Comparison of ENCODE assay signal across 1 cellular context in the genomic region with DNA sequence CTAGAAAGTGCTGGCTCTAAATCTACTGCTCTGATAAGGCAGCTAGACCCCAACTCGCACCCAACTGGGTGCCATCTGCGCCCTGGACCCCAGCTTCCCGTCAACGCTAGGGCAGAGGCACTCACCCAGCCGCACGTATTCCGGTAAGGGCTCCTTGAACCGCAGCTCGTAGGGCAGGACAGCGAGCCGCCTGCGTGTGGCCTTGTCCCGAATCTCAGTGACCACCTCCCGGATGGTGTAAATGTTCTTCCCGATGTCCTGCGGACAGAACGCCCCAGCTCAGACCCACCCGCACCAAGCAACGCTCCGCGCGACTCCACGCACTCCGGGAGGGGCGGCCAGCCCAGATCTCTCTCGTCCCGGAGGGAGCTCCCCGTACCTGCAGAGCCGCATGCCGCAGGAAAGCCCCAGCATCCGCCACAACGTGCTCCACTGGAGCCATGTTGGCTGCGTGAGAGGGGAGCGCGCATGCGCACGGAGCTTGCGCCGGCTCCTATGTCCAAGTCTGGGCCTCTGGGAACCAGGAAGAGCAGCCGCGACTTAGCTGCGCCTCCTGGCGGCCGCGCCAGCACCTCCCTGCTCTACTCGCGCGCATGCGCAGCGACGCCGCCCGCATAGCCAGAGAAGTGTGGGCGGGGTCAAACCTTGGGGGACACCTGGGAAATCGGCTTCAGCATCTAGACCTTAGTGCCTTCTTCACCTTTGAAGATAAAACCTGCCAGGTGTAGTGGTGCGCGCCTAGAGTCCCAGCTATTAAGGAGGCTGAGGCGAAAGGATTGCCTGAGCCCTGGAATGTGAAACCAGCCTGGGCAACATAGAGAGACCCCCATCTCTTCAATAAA.
A peak's percentile ranks its signal among the peaks of the same experiment; 100 is the strongest.
TF ChIP-seq lines count a peak whose summit lies in the region.

A gene (minus strand): TSS at position 458 of the 842 bp plus-strand sequence. CDS start 16 bp downstream, at position 442.

TF ChIP-seq in K562, 482 proteins besides CTCF, POLR2A, EP300 and RAD21 (continued from another document and continues in another):
- TF ChIP-seq, protein P1, sequence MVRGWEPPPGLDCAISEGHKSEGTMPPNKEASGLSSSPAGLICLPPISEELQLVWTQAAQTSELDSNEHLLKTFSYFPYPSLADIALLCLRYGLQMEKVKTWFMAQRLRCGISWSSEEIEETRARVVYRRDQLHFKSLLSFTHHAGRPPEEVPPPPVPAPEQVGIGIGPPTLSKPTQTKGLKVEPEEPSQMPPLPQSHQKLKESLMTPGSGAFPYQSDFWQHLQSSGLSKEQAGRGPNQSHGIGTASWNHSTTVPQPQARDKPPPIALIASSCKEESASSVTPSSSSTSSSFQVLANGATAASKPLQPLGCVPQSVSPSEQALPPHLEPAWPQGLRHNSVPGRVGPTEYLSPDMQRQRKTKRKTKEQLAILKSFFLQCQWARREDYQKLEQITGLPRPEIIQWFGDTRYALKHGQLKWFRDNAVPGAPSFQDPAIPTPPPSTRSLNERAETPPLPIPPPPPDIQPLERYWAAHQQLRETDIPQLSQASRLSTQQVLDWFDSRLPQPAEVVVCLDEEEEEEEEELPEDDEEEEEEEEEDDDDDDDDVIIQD (CRISPR knock-in tag; IDR thresholded peaks at IDR 0.05): no peak
- TF ChIP-seq, protein P2, sequence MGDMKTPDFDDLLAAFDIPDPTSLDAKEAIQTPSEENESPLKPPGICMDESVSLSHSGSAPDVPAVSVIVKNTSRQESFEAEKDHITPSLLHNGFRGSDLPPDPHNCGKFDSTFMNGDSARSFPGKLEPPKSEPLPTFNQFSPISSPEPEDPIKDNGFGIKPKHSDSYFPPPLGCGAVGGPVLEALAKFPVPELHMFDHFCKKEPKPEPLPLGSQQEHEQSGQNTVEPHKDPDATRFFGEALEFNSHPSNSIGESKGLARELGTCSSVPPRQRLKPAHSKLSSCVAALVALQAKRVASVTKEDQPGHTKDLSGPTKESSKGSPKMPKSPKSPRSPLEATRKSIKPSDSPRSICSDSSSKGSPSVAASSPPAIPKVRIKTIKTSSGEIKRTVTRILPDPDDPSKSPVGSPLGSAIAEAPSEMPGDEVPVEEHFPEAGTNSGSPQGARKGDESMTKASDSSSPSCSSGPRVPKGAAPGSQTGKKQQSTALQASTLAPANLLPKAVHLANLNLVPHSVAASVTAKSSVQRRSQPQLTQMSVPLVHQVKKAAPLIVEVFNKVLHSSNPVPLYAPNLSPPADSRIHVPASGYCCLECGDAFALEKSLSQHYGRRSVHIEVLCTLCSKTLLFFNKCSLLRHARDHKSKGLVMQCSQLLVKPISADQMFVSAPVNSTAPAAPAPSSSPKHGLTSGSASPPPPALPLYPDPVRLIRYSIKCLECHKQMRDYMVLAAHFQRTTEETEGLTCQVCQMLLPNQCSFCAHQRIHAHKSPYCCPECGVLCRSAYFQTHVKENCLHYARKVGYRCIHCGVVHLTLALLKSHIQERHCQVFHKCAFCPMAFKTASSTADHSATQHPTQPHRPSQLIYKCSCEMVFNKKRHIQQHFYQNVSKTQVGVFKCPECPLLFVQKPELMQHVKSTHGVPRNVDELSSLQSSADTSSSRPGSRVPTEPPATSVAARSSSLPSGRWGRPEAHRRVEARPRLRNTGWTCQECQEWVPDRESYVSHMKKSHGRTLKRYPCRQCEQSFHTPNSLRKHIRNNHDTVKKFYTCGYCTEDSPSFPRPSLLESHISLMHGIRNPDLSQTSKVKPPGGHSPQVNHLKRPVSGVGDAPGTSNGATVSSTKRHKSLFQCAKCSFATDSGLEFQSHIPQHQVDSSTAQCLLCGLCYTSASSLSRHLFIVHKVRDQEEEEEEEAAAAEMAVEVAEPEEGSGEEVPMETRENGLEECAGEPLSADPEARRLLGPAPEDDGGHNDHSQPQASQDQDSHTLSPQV (IDR thresholded peaks at IDR 0.05): no peak
- TF ChIP-seq ZNF134 (CRISPR knock-in tag; conservative IDR thresholded peaks at IDR 0.05): no peak
- TF ChIP-seq COPS2 (conservative IDR thresholded peaks at IDR 0.05): no peak
- TF ChIP-seq, protein P3, sequence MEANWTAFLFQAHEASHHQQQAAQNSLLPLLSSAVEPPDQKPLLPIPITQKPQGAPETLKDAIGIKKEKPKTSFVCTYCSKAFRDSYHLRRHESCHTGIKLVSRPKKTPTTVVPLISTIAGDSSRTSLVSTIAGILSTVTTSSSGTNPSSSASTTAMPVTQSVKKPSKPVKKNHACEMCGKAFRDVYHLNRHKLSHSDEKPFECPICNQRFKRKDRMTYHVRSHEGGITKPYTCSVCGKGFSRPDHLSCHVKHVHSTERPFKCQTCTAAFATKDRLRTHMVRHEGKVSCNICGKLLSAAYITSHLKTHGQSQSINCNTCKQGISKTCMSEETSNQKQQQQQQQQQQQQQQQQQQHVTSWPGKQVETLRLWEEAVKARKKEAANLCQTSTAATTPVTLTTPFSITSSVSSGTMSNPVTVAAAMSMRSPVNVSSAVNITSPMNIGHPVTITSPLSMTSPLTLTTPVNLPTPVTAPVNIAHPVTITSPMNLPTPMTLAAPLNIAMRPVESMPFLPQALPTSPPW (CRISPR knock-in tag; IDR thresholded peaks at IDR 0.05): 0 out of 2 replicates have a peak, but pooled peaks have one; percentile 26
- no peak for TF ChIP-seq ZKSCAN3 (CRISPR knock-in tag; IDR thresholded peaks at IDR 0.05)
- no peak for TF ChIP-seq PYGO2 (tag; IDR thresholded peaks at IDR 0.05)
- no peak for TF ChIP-seq ZNF586 (CRISPR knock-in tag; conservative IDR thresholded peaks at IDR 0.05)
- TF ChIP-seq, protein P4, sequence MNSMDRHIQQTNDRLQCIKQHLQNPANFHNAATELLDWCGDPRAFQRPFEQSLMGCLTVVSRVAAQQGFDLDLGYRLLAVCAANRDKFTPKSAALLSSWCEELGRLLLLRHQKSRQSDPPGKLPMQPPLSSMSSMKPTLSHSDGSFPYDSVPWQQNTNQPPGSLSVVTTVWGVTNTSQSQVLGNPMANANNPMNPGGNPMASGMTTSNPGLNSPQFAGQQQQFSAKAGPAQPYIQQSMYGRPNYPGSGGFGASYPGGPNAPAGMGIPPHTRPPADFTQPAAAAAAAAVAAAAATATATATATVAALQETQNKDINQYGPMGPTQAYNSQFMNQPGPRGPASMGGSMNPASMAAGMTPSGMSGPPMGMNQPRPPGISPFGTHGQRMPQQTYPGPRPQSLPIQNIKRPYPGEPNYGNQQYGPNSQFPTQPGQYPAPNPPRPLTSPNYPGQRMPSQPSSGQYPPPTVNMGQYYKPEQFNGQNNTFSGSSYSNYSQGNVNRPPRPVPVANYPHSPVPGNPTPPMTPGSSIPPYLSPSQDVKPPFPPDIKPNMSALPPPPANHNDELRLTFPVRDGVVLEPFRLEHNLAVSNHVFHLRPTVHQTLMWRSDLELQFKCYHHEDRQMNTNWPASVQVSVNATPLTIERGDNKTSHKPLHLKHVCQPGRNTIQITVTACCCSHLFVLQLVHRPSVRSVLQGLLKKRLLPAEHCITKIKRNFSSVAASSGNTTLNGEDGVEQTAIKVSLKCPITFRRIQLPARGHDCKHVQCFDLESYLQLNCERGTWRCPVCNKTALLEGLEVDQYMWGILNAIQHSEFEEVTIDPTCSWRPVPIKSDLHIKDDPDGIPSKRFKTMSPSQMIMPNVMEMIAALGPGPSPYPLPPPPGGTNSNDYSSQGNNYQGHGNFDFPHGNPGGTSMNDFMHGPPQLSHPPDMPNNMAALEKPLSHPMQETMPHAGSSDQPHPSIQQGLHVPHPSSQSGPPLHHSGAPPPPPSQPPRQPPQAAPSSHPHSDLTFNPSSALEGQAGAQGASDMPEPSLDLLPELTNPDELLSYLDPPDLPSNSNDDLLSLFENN (IDR thresholded peaks at IDR 0.05; ENCODE audit: low read depth in 2 of 2, low read length in 2 of 2): 0 out of 4 replicates have a peak, but pooled peaks of 1 of the 2 experiments have one; percentile 51
- TF ChIP-seq ZNF76 (CRISPR knock-in tag; IDR thresholded peaks at IDR 0.05; ENCODE audit: borderline replicate concordance): no peak
- no peak for TF ChIP-seq KDM1A (IDR thresholded peaks at IDR 0.05)
- TF ChIP-seq HNRNPL (IDR thresholded peaks at IDR 0.05; ENCODE audit: low read depth, low read length): no peak
- peak; percentile 31 for TF ChIP-seq SETDB1 (IDR thresholded peaks at IDR 0.05; ENCODE audit: low read length)
- TF ChIP-seq RFX1 (IDR thresholded peaks at IDR 0.05): no peak
- TF ChIP-seq SUPT5H (IDR thresholded peaks at IDR 0.05): peak; percentile 97
- peak; percentile 52; the same call in 1 of the 2 replicates for TF ChIP-seq ARID2 (IDR thresholded peaks at IDR 0.05)
- TF ChIP-seq, protein P5, sequence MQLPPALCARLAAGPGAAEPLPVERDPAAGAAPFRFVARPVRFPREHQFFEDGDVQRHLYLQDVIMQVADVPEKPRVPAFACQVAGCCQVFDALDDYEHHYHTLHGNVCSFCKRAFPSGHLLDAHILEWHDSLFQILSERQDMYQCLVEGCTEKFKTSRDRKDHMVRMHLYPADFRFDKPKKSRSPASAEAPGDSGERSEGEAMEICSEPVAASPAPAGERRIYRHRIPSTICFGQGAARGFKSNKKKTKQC (CRISPR knock-in tag; IDR thresholded peaks at IDR 0.05): peak; percentile 66; the same call in 1 of the 2 replicates
- TF ChIP-seq, protein P6, sequence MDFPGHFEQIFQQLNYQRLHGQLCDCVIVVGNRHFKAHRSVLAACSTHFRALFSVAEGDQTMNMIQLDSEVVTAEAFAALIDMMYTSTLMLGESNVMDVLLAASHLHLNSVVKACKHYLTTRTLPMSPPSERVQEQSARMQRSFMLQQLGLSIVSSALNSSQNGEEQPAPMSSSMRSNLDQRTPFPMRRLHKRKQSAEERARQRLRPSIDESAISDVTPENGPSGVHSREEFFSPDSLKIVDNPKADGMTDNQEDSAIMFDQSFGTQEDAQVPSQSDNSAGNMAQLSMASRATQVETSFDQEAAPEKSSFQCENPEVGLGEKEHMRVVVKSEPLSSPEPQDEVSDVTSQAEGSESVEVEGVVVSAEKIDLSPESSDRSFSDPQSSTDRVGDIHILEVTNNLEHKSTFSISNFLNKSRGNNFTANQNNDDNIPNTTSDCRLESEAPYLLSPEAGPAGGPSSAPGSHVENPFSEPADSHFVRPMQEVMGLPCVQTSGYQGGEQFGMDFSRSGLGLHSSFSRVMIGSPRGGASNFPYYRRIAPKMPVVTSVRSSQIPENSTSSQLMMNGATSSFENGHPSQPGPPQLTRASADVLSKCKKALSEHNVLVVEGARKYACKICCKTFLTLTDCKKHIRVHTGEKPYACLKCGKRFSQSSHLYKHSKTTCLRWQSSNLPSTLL (IDR thresholded peaks at IDR 0.05): no peak
- peak in 1 of 2 experiments; percentile 81; a peak in 2 of 4 replicates for TF ChIP-seq TEAD1 (CRISPR knock-in tag; IDR thresholded peaks at IDR 0.05)
- no peak for TF ChIP-seq ZNF57 (CRISPR knock-in tag; IDR thresholded peaks at IDR 0.05)
- TF ChIP-seq, protein P7, sequence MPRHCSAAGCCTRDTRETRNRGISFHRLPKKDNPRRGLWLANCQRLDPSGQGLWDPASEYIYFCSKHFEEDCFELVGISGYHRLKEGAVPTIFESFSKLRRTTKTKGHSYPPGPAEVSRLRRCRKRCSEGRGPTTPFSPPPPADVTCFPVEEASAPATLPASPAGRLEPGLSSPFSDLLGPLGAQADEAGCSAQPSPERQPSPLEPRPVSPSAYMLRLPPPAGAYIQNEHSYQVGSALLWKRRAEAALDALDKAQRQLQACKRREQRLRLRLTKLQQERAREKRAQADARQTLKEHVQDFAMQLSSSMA (CRISPR knock-in tag; IDR thresholded peaks at IDR 0.05): no peak
- no peak for TF ChIP-seq SRSF9 (IDR thresholded peaks at IDR 0.05; ENCODE audit: borderline replicate concordance, low read depth, low read length)
- TF ChIP-seq HNRNPK (IDR thresholded peaks at IDR 0.05; ENCODE audit: low read depth, low read length, poor library complexity, severe bottlenecking): no peak
- TF ChIP-seq, protein P8, sequence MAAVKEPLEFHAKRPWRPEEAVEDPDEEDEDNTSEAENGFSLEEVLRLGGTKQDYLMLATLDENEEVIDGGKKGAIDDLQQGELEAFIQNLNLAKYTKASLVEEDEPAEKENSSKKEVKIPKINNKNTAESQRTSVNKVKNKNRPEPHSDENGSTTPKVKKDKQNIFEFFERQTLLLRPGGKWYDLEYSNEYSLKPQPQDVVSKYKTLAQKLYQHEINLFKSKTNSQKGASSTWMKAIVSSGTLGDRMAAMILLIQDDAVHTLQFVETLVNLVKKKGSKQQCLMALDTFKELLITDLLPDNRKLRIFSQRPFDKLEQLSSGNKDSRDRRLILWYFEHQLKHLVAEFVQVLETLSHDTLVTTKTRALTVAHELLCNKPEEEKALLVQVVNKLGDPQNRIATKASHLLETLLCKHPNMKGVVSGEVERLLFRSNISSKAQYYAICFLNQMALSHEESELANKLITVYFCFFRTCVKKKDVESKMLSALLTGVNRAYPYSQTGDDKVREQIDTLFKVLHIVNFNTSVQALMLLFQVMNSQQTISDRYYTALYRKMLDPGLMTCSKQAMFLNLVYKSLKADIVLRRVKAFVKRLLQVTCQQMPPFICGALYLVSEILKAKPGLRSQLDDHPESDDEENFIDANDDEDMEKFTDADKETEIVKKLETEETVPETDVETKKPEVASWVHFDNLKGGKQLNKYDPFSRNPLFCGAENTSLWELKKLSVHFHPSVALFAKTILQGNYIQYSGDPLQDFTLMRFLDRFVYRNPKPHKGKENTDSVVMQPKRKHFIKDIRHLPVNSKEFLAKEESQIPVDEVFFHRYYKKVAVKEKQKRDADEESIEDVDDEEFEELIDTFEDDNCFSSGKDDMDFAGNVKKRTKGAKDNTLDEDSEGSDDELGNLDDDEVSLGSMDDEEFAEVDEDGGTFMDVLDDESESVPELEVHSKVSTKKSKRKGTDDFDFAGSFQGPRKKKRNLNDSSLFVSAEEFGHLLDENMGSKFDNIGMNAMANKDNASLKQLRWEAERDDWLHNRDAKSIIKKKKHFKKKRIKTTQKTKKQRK (IDR thresholded peaks at IDR 0.05; ENCODE audit: borderline replicate concordance, low read depth, low read length): no peak
- no peak for TF ChIP-seq RBM39 (optimal IDR thresholded peaks at IDR 0.05; ENCODE audit: low read depth, low read length)
- TF ChIP-seq, protein P9, sequence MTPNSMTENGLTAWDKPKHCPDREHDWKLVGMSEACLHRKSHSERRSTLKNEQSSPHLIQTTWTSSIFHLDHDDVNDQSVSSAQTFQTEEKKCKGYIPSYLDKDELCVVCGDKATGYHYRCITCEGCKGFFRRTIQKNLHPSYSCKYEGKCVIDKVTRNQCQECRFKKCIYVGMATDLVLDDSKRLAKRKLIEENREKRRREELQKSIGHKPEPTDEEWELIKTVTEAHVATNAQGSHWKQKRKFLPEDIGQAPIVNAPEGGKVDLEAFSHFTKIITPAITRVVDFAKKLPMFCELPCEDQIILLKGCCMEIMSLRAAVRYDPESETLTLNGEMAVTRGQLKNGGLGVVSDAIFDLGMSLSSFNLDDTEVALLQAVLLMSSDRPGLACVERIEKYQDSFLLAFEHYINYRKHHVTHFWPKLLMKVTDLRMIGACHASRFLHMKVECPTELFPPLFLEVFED (CRISPR knock-in tag; conservative IDR thresholded peaks at IDR 0.05): no peak
- no peak for TF ChIP-seq CBX2 (IDR thresholded peaks at IDR 0.05; ENCODE audit: insufficient read depth, low read length, poor library complexity, severe bottlenecking)
- TF ChIP-seq GABPB2 (CRISPR knock-in tag; conservative IDR thresholded peaks at IDR 0.05): no peak
- TF ChIP-seq SMAD2 (IDR thresholded peaks at IDR 0.05; ENCODE audit: low read depth, low read length): no peak
- no peak for TF ChIP-seq ZNF699 (CRISPR knock-in tag; IDR thresholded peaks at IDR 0.05; ENCODE audit: insufficient replicate concordance)
- no peak for TF ChIP-seq ASH1L (IDR thresholded peaks at IDR 0.05; ENCODE audit: borderline replicate concordance, low read depth, partially characterized antibody)
- TF ChIP-seq NFIC (IDR thresholded peaks at IDR 0.05): peak; percentile 44; the same call in 1 of the 2 replicates
- TF ChIP-seq MTF1 (CRISPR knock-in tag; IDR thresholded peaks at IDR 0.05; ENCODE audit: borderline replicate concordance): no peak
